Comparison of ENCODE assay signal across 10 cellular contexts in genomic region chr11:83583953-83584352, GRCh38.
DNase-seq lines count a peak whose midpoint lies in the region; ATAC-seq, FAIRE-seq and TF ChIP-seq lines count a peak whose summit lies in the region.
"Had no signal": no experiment of that assay in that cellular context is flagged by ENCODE, and none has a peak within 500 bp of the region (broad histone marks: within the 10 kb centered on the region; RNA-seq: fewer than 3 reads in every experiment).

No MANE protein-coding gene starts in this region.

- no peaks in the 10 kb centered on the region for H3K27me3 Mint-ChIP-seq in nephron progenitor cell (ENCODE audit: low read depth, poor library complexity)

- in situ Hi-C loops in GM13977 (cut with MboI; ENCODE audit: low pct_unique_long_range_greater_than_20kb, low sequenced_read_pairs, unreplicated experiment), result no loop called here

- H3K4me3 Mint-ChIP-seq in nephron progenitor cell, result no peak overlapping the region
- H3K4me3 Mint-ChIP-seq: stimulated activated naive CD8-positive, alpha-beta T cell treated with anti-CD3 and anti-CD28 coated beads, Interleukin-15, Interleukin-2, amounts not matched to agents 100 ng/mL and 50 ng/mL, for 24 hours had no signal

- no peaks in the 10 kb centered on the region for H3K36me3 Mint-ChIP-seq in nephron progenitor cell (ENCODE audit: low read depth)

- peaks cover 7% of the 10 kb centered on the region for H3K9me3 Mint-ChIP-seq in nephron progenitor cell
- H3K9me3 Mint-ChIP-seq: stimulated activated naive CD8-positive, alpha-beta T cell treated with anti-CD3 and anti-CD28 coated beads, Interleukin-15, Interleukin-2, amounts not matched to agents 100 ng/mL and 50 ng/mL, for 24 hours had no signal

- H3K27ac Mint-ChIP-seq in nephron progenitor cell, result no peak overlapping the region
- H3K27ac Mint-ChIP-seq: stimulated activated naive CD8-positive, alpha-beta T cell treated with anti-CD3 and anti-CD28 coated beads, Interleukin-15, Interleukin-2, amounts not matched to agents 100 ng/mL and 50 ng/mL, for 24 hours had no signal

- ATAC-seq in GM21576 (IDR thresholded peaks at IDR 0.05; ENCODE audit: unreplicated experiment), result peak; percentile 99
- ATAC-seq in HG03521 (IDR thresholded peaks at IDR 0.05; ENCODE audit: unreplicated experiment), result peak; percentile 97

- no peak for TF ChIP-seq CTCF in GM13977 (IDR thresholded peaks at IDR 0.05; ENCODE audit: extremely low read depth, insufficient read depth, missing control alignments)
- TF ChIP-seq CTCF in nephron progenitor cell (IDR thresholded peaks at IDR 0.05), result no peak

- DNase-seq in GM13977 (ENCODE audit: low spot score) (peak; percentile 45), kidney glomerular epithelial cell (lab: John Stamatoyannopoulos, UW) (peak; percentile 51), nephron progenitor cell (no peak), frontal cortex (ENCODE audit: low spot score in 2 of 2) (no peak), SW480 (ENCODE audit: low spot score) (no peak), amygdala (lab: John Stamatoyannopoulos, UW) (no peak)

- no peak for FAIRE-seq in frontal cortex (lab: Jason Lieb, UNC)
- FAIRE-seq: H1 had no signal

- no peaks in the 10 kb centered on the region for H3K4me1 Mint-ChIP-seq in nephron progenitor cell

Comparison
In these comparisons a context has a peak if more than half of its experiments do, and no peak if none do; other contexts are left out.
1. DNase-seq: peak in GM13977 (single experiment) and kidney glomerular epithelial cell (single experiment); none in nephron progenitor cell (single experiment), frontal cortex (0 of 2), SW480 (single experiment) and amygdala (0 of 56).